17 cellular contexts compared by ENCODE assay signal in genomic region chr9:700365-701282, GRCh38.
A peak's percentile ranks its signal among the peaks of the same experiment; 100 is the strongest.
DNase-seq lines count a peak whose midpoint lies in the region; ATAC-seq, FAIRE-seq and TF ChIP-seq lines count a peak whose summit lies in the region.
"Had no signal": no experiment of that assay in that cellular context is flagged by ENCODE, and none has a peak within 500 bp of the region (broad histone marks: within the 10 kb centered on the region; RNA-seq: fewer than 3 reads in every experiment).

No MANE protein-coding gene starts in this region.

- intact Hi-C loops in dorsolateral prefrontal cortex (cut with DNase I) (no loop called here), sciatic nerve (cut with DNase I) (no loop called here), kidney (cut with DNase I) (no loop called here)

- no peak for FAIRE-seq in kidney (lab: Jason Lieb, UNC)

- no peak overlapping the region for H3K4me3 ChIP-seq in dorsolateral prefrontal cortex
- no peak overlapping the region for H3K4me3 ChIP-seq in kidney (ENCODE audit: low read length in 2 of 2)
- H3K4me3 ChIP-seq: MG63 had no signal

- ATAC-seq in HG03196 (IDR thresholded peaks at IDR 0.05; ENCODE audit: unreplicated experiment) (peak; percentile 41), sciatic nerve (peak; percentile 59), GM19467 (IDR thresholded peaks at IDR 0.05; ENCODE audit: unreplicated experiment) (no peak)
- ATAC-seq: T-cell had no signal

- H3K4me1 ChIP-seq in kidney (ENCODE audit: control insufficient read depth in 1 of 2, insufficient read depth in 1 of 2, low read depth in 1 of 2, low read length in 2 of 2): peaks cover 2 to 6% of the 10 kb centered on the region in 2 donors

- H3K9me3 ChIP-seq in kidney (ENCODE audit: control insufficient read depth in 1 of 2, low read length in 2 of 2): no peaks in the 10 kb centered on the region
- H3K9me3 ChIP-seq: MG63 had no signal

- H3K27ac ChIP-seq in dorsolateral prefrontal cortex: peak overlapping the region in 54 of 59 donors; percentile 11 to 99 (median 92)
- H3K27ac ChIP-seq in kidney (ENCODE audit: low read depth in 2 of 2, low read length in 2 of 2): no peak overlapping the region

- H3K36me3 ChIP-seq in kidney (ENCODE audit: control insufficient read depth in 1 of 2, insufficient read depth in 2 of 2, low read length in 2 of 2): no peaks in the 10 kb centered on the region

- H3K9ac ChIP-seq in kidney (ENCODE audit: low read length in 2 of 2): no peak overlapping the region

- TF ChIP-seq CTCF in dorsolateral prefrontal cortex (IDR thresholded peaks at IDR 0.05 in 54 of 56, conservative IDR thresholded peaks at IDR 0.05 in 2 of 56; ENCODE audit: low read depth in 1 of 56, partially characterized antibody in 56 of 56): no peak
- TF ChIP-seq CTCF in kidney (IDR thresholded peaks at IDR 0.05; ENCODE audit: borderline replicate concordance, extremely low read depth, insufficient read depth): no peak

- DNase-seq in EH (ENCODE audit: low read depth): peak; percentile 15
- DNase-seq in dorsolateral prefrontal cortex: no peak
- DNase-seq in sciatic nerve (ENCODE audit: low spot score): no peak
- no peak for DNase-seq in kidney
- no peak for DNase-seq in NCI-H524 (lab: John Stamatoyannopoulos, UW)
- no peak for DNase-seq in DMS153 treated with DMSO at 0.1 percent for 48 hours (lab: John Stamatoyannopoulos, UW; ENCODE audit: unreplicated experiment)
- DNase-seq: activated CD4-positive, CD25-positive, alpha-beta regulatory T cell treated with anti-CD3 and anti-CD28 coated beads, Interleukin-2, amount 50 U/mL, for 72 hours; activated T-cell treated with anti-CD3 and anti-CD28 coated beads, Interleukin-2, amount 50 U/mL, for 1 hour; AML-193; foreskin fibroblast; H9; MG63; NCI-H2171 treated with DMSO at 0.1 percent for 48 hours; stimulated activated CD4-positive, alpha-beta T cell treated with anti-CD3 and anti-CD28 coated beads, Interleukin-15, amount 100 ng/mL, for 24 hours; T-cell had no signal

- H3K27me3 ChIP-seq in dorsolateral prefrontal cortex: no peaks in the 10 kb centered on the region
- H3K27me3 ChIP-seq: MG63 had no signal

Comparison
In these comparisons a context has a peak if more than half of its experiments do, and no peak if none do; other contexts are left out.
1. H3K27ac ChIP-seq: peak in dorsolateral prefrontal cortex (54 of 59); none in kidney (0 of 2).